In genomic region chr2:148616696-148617095, GRCh38 we compare ENCODE assay signal across 20 cellular contexts.
"Had no signal": no experiment of that assay in that cellular context is flagged by ENCODE, and none has a peak within 500 bp of the region (broad histone marks: within the 10 kb centered on the region; RNA-seq: fewer than 3 reads in every experiment).

No MANE protein-coding gene starts in this region.

- H3K4me3 ChIP-seq: esophagus squamous epithelium, left lung, lower lobe of right lung, sigmoid colon, skin epidermis, testis, tibial nerve, upper lobe of right lung, vagina had no signal

- H3K9me3 Mint-ChIP-seq: effector memory CD8-positive, alpha-beta T cell; memory B cell; nephron progenitor cell had no signal

- H3K4me3 Mint-ChIP-seq: effector memory CD8-positive, alpha-beta T cell; memory B cell; naive B cell; stimulated activated naive B cell treated with anti-CD40 and anti-IgM and Interleukin-4, amounts not matched to agents 10 μg/mL and 1 μg/mL and 100 μg/mL, for 72 hours; stimulated activated naive CD8-positive, alpha-beta T cell treated with anti-CD3 and anti-CD28 coated beads, Interleukin-15, amount 100 ng/mL, for 72 hours had no signal

- DNase-seq: effector memory CD8-positive, alpha-beta T cell; esophagus squamous epithelium; foreskin fibroblast; head of caudate nucleus; hippocampal formation; left lung; lower lobe of right lung; naive B cell; nephron progenitor cell; sigmoid colon; stimulated activated CD4-positive, alpha-beta T cell treated with anti-CD3 and anti-CD28 coated beads, Interleukin-2, amount 100 ng/mL, for 24 hours; stimulated activated CD4-positive, alpha-beta T cell treated with anti-CD3 and anti-CD28 coated beads, Interleukin-4, amount 100 ng/mL, for 4 hours; stimulated activated naive B cell treated with anti-CD40 and anti-IgM and Interleukin-4, amounts not matched to agents 10 μg/mL and 1 μg/mL and 100 μg/mL, for 72 hours; stimulated activated naive CD8-positive, alpha-beta T cell treated with anti-CD3 and anti-CD28 coated beads, Interleukin-15, amount 100 ng/mL, for 72 hours; testis; upper lobe of right lung had no signal

- H3K27me3 Mint-ChIP-seq: memory B cell; naive B cell; stimulated activated naive B cell treated with anti-CD40 and anti-IgM and Interleukin-4, amounts not matched to agents 10 μg/mL and 1 μg/mL and 100 μg/mL, for 72 hours; stimulated activated naive CD8-positive, alpha-beta T cell treated with anti-CD3 and anti-CD28 coated beads, Interleukin-15, amount 100 ng/mL, for 72 hours had no signal

- H3K27ac Mint-ChIP-seq: effector memory CD8-positive, alpha-beta T cell; memory B cell; stimulated activated naive B cell treated with anti-CD40 and anti-IgM and Interleukin-4, amounts not matched to agents 10 μg/mL and 1 μg/mL and 100 μg/mL, for 72 hours; stimulated activated naive CD8-positive, alpha-beta T cell treated with anti-CD3 and anti-CD28 coated beads, Interleukin-15, amount 100 ng/mL, for 72 hours had no signal

- H3K9me3 ChIP-seq: esophagus squamous epithelium, left lung, lower lobe of right lung, sigmoid colon, testis, tibial nerve, upper lobe of right lung, vagina had no signal

- H3K36me3 Mint-ChIP-seq: memory B cell; stimulated activated naive B cell treated with anti-CD40 and anti-IgM and Interleukin-4, amounts not matched to agents 10 μg/mL and 1 μg/mL and 100 μg/mL, for 72 hours had no signal

- H3K27ac ChIP-seq: esophagus squamous epithelium, left lung, lower lobe of right lung, sigmoid colon, testis, upper lobe of right lung, vagina had no signal

- H3K36me3 ChIP-seq: esophagus squamous epithelium, left lung, lower lobe of right lung, sigmoid colon, tibial nerve, upper lobe of right lung, vagina had no signal

- H3K27me3 ChIP-seq: esophagus squamous epithelium, left lung, sigmoid colon, testis, tibial nerve, upper lobe of right lung, vagina had no signal

- ATAC-seq: effector memory CD8-positive, alpha-beta T cell; left lung; lower lobe of right lung; stimulated activated naive B cell treated with anti-CD40 and anti-IgM and Interleukin-4, amounts not matched to agents 10 μg/mL and 1 μg/mL and 100 μg/mL, for 72 hours; stimulated activated naive CD8-positive, alpha-beta T cell treated with anti-CD3 and anti-CD28 coated beads, Interleukin-15, amount 100 ng/mL, for 72 hours; upper lobe of right lung had no signal
